ENCODE assay signal across 22 cellular contexts in the genomic region with DNA sequence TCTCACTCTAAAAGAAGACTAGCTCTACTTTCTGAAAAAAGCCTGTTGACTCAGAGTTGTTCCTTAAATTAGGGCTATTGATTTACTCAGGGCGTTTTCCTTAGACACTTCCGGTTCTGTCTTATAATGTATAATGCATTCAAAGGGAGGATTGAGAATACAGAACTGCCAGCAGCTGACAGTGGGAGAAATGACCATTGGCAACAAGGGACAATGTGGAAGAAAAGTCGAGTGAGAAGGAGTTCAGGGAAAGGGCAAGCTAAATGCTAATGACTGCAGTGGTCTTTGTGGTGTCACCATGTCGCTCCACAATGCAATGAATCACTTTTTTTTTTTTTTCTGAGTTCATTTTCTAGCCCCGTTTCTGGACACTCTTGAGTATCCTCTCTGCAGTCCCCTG.
DNase-seq lines count a peak whose midpoint lies in the region; ATAC-seq and TF ChIP-seq lines count a peak whose summit lies in the region.
"Had no signal": no experiment of that assay in that cellular context is flagged by ENCODE, and none has a peak within 500 bp of the region (broad histone marks: within the 10 kb centered on the region; RNA-seq: fewer than 3 reads in every experiment).

No MANE protein-coding gene starts in this region.

- no peaks in the 10 kb centered on the region for H3K9me3 Mint-ChIP-seq in activated CD8-positive, alpha-beta T cell treated with anti-CD3 and anti-CD28 coated beads, Interleukin-2, amount 10 ng/mL, durations not matched to agents 7 days and 5 days (ENCODE audit: insufficient read depth)
- H3K9me3 Mint-ChIP-seq: activated naive CD4-positive, alpha-beta T cell treated with anti-CD3 and anti-CD28 coated beads, Interleukin-2, amount 50 U/mL, for 24 hours; CD8-positive, alpha-beta memory T cell; stimulated activated effector memory CD8-positive, alpha-beta T cell treated with anti-CD3 and anti-CD28 coated beads, Interleukin-12 subunit alpha, Interleukin-12 subunit beta, amount 100 ng/mL, for 72 hours had no signal

- CTCF ChIA-PET in activated CD8-positive, alpha-beta T cell treated with anti-CD3 and anti-CD28 coated beads, Interleukin-2, amount 10 ng/mL, durations not matched to agents 7 days and 5 days (lab: Charles Lee) = interaction anchor here (0.6 to 0.9 kb wide), 2 partner anchors 65 to 1839 kb away, joined by 3 read pairs; no protein-coding TSS in a partner anchor

- H3K36me3 ChIP-seq in left ventricle myocardium inferior (no peaks in the 10 kb centered on the region), tibial nerve (no peaks in the 10 kb centered on the region)
- H3K36me3 ChIP-seq: spleen, tibial artery had no signal

- no peaks in the 10 kb centered on the region for H3K36me3 Mint-ChIP-seq in activated CD8-positive, alpha-beta T cell treated with anti-CD3 and anti-CD28 coated beads, Interleukin-2, amount 10 ng/mL, durations not matched to agents 7 days and 5 days (ENCODE audit: low read depth)
- H3K36me3 Mint-ChIP-seq: activated naive CD4-positive, alpha-beta T cell treated with anti-CD3 and anti-CD28 coated beads, Interleukin-2, amount 50 U/mL, for 24 hours; stimulated activated effector memory CD8-positive, alpha-beta T cell treated with anti-CD3 and anti-CD28 coated beads, Interleukin-12 subunit alpha, Interleukin-12 subunit beta, amount 100 ng/mL, for 72 hours had no signal

- no peak overlapping the region for H3K27ac Mint-ChIP-seq in activated CD8-positive, alpha-beta T cell treated with anti-CD3 and anti-CD28 coated beads, Interleukin-2, amount 10 ng/mL, durations not matched to agents 7 days and 5 days
- H3K27ac Mint-ChIP-seq: activated CD4-positive, alpha-beta T cell treated with anti-CD3 and anti-CD28 coated beads, Interleukin-2, amount 10 ng/mL, durations not matched to agents 7 days and 5 days; activated naive CD4-positive, alpha-beta T cell treated with anti-CD3 and anti-CD28 coated beads, Interleukin-2, amount 50 U/mL, for 24 hours; CD8-positive, alpha-beta memory T cell; stimulated activated effector memory CD8-positive, alpha-beta T cell treated with anti-CD3 and anti-CD28 coated beads, Interleukin-12 subunit alpha, Interleukin-12 subunit beta, amount 100 ng/mL, for 72 hours had no signal

- TF ChIP-seq CTCF in left ventricle myocardium inferior (IDR thresholded peaks at IDR 0.05; ENCODE audit: borderline replicate concordance) (no peak), tibial nerve (IDR thresholded peaks at IDR 0.05) (no peak)

- H3K4me3 ChIP-seq in left ventricle myocardium inferior = peak overlapping the region; percentile 8
- H3K4me3 ChIP-seq in tibial nerve = no peak overlapping the region
- H3K4me3 ChIP-seq: SK-N-MC, spleen, tibial artery had no signal

- peak overlapping the region; percentile 68 for H3K27ac ChIP-seq in left ventricle myocardium inferior (replicated peaks)
- peak overlapping the region in 1 of 4 donors; percentile 13 for H3K27ac ChIP-seq in tibial nerve
- H3K27ac ChIP-seq: SK-N-MC, tibial artery had no signal

- WGBS in tibial nerve, 2 donors = 20 to 25% methylated on average over 5 of the region's 5 CpGs

- no peak for TF ChIP-seq POLR2A in tibial nerve (IDR thresholded peaks at IDR 0.05)

- ATAC-seq in activated CD8-positive, alpha-beta T cell treated with anti-CD3 and anti-CD28 coated beads, Interleukin-2, amount 10 ng/mL, durations not matched to agents 7 days and 5 days = no peak
- ATAC-seq: stimulated activated effector memory CD8-positive, alpha-beta T cell treated with anti-CD3 and anti-CD28 coated beads, Interleukin-12 subunit alpha, Interleukin-12 subunit beta, amount 100 ng/mL, for 72 hours had no signal

- no peaks in the 10 kb centered on the region for H3K27me3 ChIP-seq in left ventricle myocardium inferior (ENCODE audit: low read depth)
- no peaks in the 10 kb centered on the region for H3K27me3 ChIP-seq in tibial nerve
- H3K27me3 ChIP-seq: spleen, tibial artery had no signal

- peaks cover 8% of the 10 kb centered on the region for H3K4me1 ChIP-seq in left ventricle myocardium inferior
- H3K4me1 ChIP-seq in tibial nerve = peaks cover 0 to 8% (median 0%) of the 10 kb centered on the region in 4 donors
- H3K4me1 ChIP-seq: tibial artery had no signal

- H3K9me3 ChIP-seq in left ventricle myocardium inferior (replicated peaks) (no peaks in the 10 kb centered on the region), tibial nerve (no peaks in the 10 kb centered on the region)
- H3K9me3 ChIP-seq: spleen, tibial artery had no signal

- no peaks in the 10 kb centered on the region for H3K4me1 Mint-ChIP-seq in activated CD8-positive, alpha-beta T cell treated with anti-CD3 and anti-CD28 coated beads, Interleukin-2, amount 10 ng/mL, durations not matched to agents 7 days and 5 days (ENCODE audit: low read depth)

- POLR2A ChIA-PET in activated CD8-positive, alpha-beta T cell treated with anti-CD3 and anti-CD28 coated beads, Interleukin-2, amount 10 ng/mL, durations not matched to agents 7 days and 5 days (lab: Charles Lee) = no interaction called here

- H3K27me3 Mint-ChIP-seq in activated CD8-positive, alpha-beta T cell treated with anti-CD3 and anti-CD28 coated beads, Interleukin-2, amount 10 ng/mL, durations not matched to agents 7 days and 5 days (ENCODE audit: low read depth) = peaks cover 16% of the 10 kb centered on the region
- H3K27me3 Mint-ChIP-seq: activated naive CD4-positive, alpha-beta T cell treated with anti-CD3 and anti-CD28 coated beads, Interleukin-2, amount 50 U/mL, for 24 hours had no signal

- H3K4me3 Mint-ChIP-seq in activated CD8-positive, alpha-beta T cell treated with anti-CD3 and anti-CD28 coated beads, Interleukin-2, amount 10 ng/mL, durations not matched to agents 7 days and 5 days = no peak overlapping the region
- H3K4me3 Mint-ChIP-seq: activated CD4-positive, alpha-beta T cell treated with anti-CD3 and anti-CD28 coated beads, Interleukin-2, amount 10 ng/mL, durations not matched to agents 7 days and 5 days; activated naive CD4-positive, alpha-beta T cell treated with anti-CD3 and anti-CD28 coated beads, Interleukin-2, amount 50 U/mL, for 24 hours; CD8-positive, alpha-beta memory T cell; stimulated activated effector memory CD8-positive, alpha-beta T cell treated with anti-CD3 and anti-CD28 coated beads, Interleukin-12 subunit alpha, Interleukin-12 subunit beta, amount 100 ng/mL, for 72 hours had no signal

- peak; percentile 41 to 52 for TF ChIP-seq EP300 in tibial nerve (IDR thresholded peaks at IDR 0.05)

- intact Hi-C loops in left ventricle myocardium inferior (cut with micrococcal nuclease) = no loop called here

- DNase-seq in SIG-M5 treated with dmso at 0.1 percent for 504 hours (lab: John Stamatoyannopoulos, UW; ENCODE audit: unreplicated experiment) = peak; percentile 12
- no peak for DNase-seq in SIG-M5 (lab: John Stamatoyannopoulos, UW)
- DNase-seq in NOMO-1 treated with DMSO at 0.1 percent for 48 hours (lab: John Stamatoyannopoulos, UW; ENCODE audit: unreplicated experiment) = peak; percentile 94
- DNase-seq in left ventricle myocardium inferior = no peak
- peak in 1 of 2 donors; percentile 16 for DNase-seq in tibial nerve (ENCODE audit: low spot score in 2 of 2)
- DNase-seq in NCI-H2107 (lab: John Stamatoyannopoulos, UW) = no peak
- DNase-seq in AML-193 (lab: John Stamatoyannopoulos, UW) = no peak
- DNase-seq in activated CD8-positive, alpha-beta T cell treated with anti-CD3 and anti-CD28 coated beads, Interleukin-2, amount 10 ng/mL, durations not matched to agents 7 days and 5 days = no peak
- DNase-seq: activated CD4-positive, alpha-beta T cell treated with anti-CD3 and anti-CD28 coated beads, Interleukin-2, amount 10 ng/mL, durations not matched to agents 7 days and 5 days; activated T-cell treated with anti-CD3 and anti-CD28 coated beads, Interleukin-2, amount 50 U/mL, for 1 hour; CD8-positive, alpha-beta memory T cell; effector CD4-positive, alpha-beta T cell; hippocampal formation; IMR-90; NCI-H1105; NCI-H2171 treated with DMSO at 0.1 percent for 48 hours; spleen; T-helper 9 cell had no signal

Comparison
In these comparisons a context has a peak if more than half of its experiments do, and no peak if none do; other contexts are left out.
1. DNase-seq: peak in SIG-M5 treated with dmso at 0.1 percent for 504 hours (single experiment) and NOMO-1 treated with DMSO at 0.1 percent for 48 hours (single experiment); none in SIG-M5 (single experiment), left ventricle myocardium inferior (single experiment), NCI-H2107 (single experiment), AML-193 (0 of 2) and activated CD8-positive, alpha-beta T cell treated with anti-CD3 and anti-CD28 coated beads, Interleukin-2, amount 10 ng/mL, durations not matched to agents 7 days and 5 days (single experiment).